15 cellular contexts compared by ENCODE assay signal in the genomic region with DNA sequence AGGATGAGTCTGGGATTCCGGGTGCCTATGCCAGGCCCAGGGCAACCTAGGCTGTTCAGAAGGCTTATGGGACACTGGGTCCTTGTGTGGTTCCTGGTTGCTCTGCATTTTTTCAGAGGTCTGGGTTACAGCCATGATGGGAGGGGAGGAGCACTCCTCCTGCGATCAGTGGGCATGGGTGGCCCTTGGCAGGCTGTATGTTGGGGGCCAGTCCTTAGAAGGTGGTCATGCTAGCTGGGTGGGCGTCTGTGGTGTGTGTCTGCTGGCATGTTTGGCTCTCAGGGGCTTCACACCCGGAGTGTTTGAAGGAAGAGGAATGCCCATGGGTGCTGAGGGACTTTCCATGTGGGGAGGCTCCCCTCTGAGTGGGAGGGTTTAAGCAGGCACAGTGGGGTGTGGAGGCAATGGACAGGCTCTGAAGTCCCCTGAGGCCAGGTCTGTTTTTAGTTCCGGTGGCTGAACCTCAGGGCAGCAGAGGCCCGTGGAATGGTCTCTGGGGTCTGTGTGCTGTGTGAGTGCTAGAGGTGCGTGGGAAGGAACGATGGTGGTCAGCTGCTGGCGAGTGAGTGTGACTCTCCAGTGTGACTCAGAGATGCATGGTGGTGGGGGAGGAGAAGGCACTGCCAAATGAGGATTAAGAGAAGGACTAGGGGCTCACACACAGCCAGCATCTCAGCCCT. TPM values are rescaled to one million over a fixed set of nuclear protein-coding genes. Genes with fewer than 3 reads are reported as not detected.
A peak's percentile ranks its signal among the peaks of the same experiment; 100 is the strongest.
DNase-seq lines count a peak whose midpoint lies in the region; ATAC-seq, FAIRE-seq and TF ChIP-seq lines count a peak whose summit lies in the region.
"Had no signal": no experiment of that assay in that cellular context is flagged by ENCODE, and none has a peak within 500 bp of the region (broad histone marks: within the 10 kb centered on the region; RNA-seq: fewer than 3 reads in every experiment).

No MANE protein-coding gene starts in this region.

- no TSS peak for BruUV-seq in GM12878 (replicated peaks; lab: Mats Ljungman, UMichigan)

- no peak for TF ChIP-seq CTCF in GM12878 (IDR thresholded peaks at IDR 0.05 in 2 of 3, conservative IDR thresholded peaks at IDR 0.05 in 1 of 3; ENCODE audit: control insufficient read depth in 2 of 3, extremely low read depth in 1 of 3, insufficient read depth in 1 of 3, low read depth in 3 of 3, low read length in 3 of 3)

- CTCF ChIA-PET in GM12878 (lab: Yijun Ruan, JAX), result interaction anchor here (0.5 to 2.7 kb wide), 6 partner anchors 10 to 433 kb away, joined by 3 to 11 read pairs (median 4); no protein-coding TSS in a partner anchor

- peak overlapping the region; percentile 69 for H3K27ac ChIP-seq in GM12878 (ENCODE audit: control insufficient read depth, insufficient read depth)

- peak; percentile 56 to 70; a peak in 2 of 4 replicates for TF ChIP-seq EP300 in GM12878 (IDR thresholded peaks at IDR 0.05; ENCODE audit: borderline replicate concordance in 1 of 2, control insufficient read depth in 1 of 2, low read depth in 2 of 2, low read length in 2 of 2)

- POLR2A ChIA-PET in GM12878 (lab: Charles Lee), result interaction anchor here (0.5 to 6.7 kb wide), 4 partner anchors 20 to 79 kb away, joined by 3 to 135 read pairs (median 4); partner anchors contain the start of gene CACNA1E

- peak overlapping the region; percentile 59 for H2AFZ ChIP-seq in GM12878 (ENCODE audit: control insufficient read depth, low read depth, low read length)

- no peak overlapping the region for H3K4me3 ChIP-seq in GM12878

- H3K27me3 ChIP-seq in GM12878 (replicated peaks in 1 of 2; ENCODE audit: control insufficient read depth in 2 of 2, insufficient read depth in 2 of 2, low read length in 1 of 2), result no peaks in the 10 kb centered on the region

- H4K20me1 ChIP-seq in GM12878 (ENCODE audit: control insufficient read depth, insufficient read depth), result no peaks in the 10 kb centered on the region

- H3K79me2 ChIP-seq in GM12878 (ENCODE audit: control insufficient read depth, insufficient read depth, low read length), result no peaks in the 10 kb centered on the region; the same call in 1 of the 2 replicates

- SMC1A ChIA-PET in GM12878 (lab: Charles Lee; ENCODE audit: uncharacterized antibody, unreplicated experiment), result interaction anchor here (0.7 to 7.0 kb wide), 6 partner anchors 10 to 54 kb away, joined by 3 to 220 read pairs (median 6); partner anchors contain the start of gene CACNA1E

- H3K9ac ChIP-seq in GM12878 (ENCODE audit: control insufficient read depth, insufficient read depth, low read length), result no peak overlapping the region

- no peaks in the 10 kb centered on the region for H3K9me3 ChIP-seq in GM12878 (replicated peaks; ENCODE audit: control insufficient read depth, insufficient read depth, low read length)

- TF ChIP-seq RAD21 in GM12878 (IDR thresholded peaks at IDR 0.05; ENCODE audit: insufficient read depth, low read depth, low read length), result no peak

- H3K36me3 ChIP-seq in GM12878 (ENCODE audit: control insufficient read depth in 2 of 2, insufficient read depth in 2 of 2, low read length in 1 of 2), result no peaks in the 10 kb centered on the region; a peak in 1 of 4 replicates

- 7% methylated on average over 9 of the region's 9 CpGs for WGBS in GM12878 (ENCODE audit: insufficient coverage, insufficient replicate concordance, low lambda C conversion rate, missing lambda C conversion rate)

- intact Hi-C loops in GM12878 (cut with micrococcal nuclease; ENCODE audit: unreplicated experiment), result no loop called here

- peak; percentile 31 for ATAC-seq in HG03095 (IDR thresholded peaks at IDR 0.05; ENCODE audit: unreplicated experiment)
- ATAC-seq in GM12878, result peak; percentile 65
- ATAC-seq in HG03135 (IDR thresholded peaks at IDR 0.05; ENCODE audit: unreplicated experiment), result no peak
- ATAC-seq: effector memory CD8-positive, alpha-beta T cell had no signal

- peaks cover 53% of the 10 kb centered on the region for H3K4me1 ChIP-seq in GM12878 (ENCODE audit: control insufficient read depth, insufficient read depth, low read length)

- in situ Hi-C loops in GM12878 (cut with MboI), result no loop called here

- peak; percentile 72 for FAIRE-seq in GM19239 (lab: Jason Lieb, UNC)
- FAIRE-seq in GM12878 (lab: Jason Lieb, UNC), result no peak
- no peak for FAIRE-seq in frontal cortex (lab: Jason Lieb, UNC)

- DNase-seq in ELR (ENCODE audit: low read depth) (peak; percentile 4), GM19239 (ENCODE audit: insufficient read length, low spot score) (no peak), GM12878 (ENCODE audit: low read depth, low spot score) (peak; percentile 69), frontal cortex (ENCODE audit: low spot score in 2 of 2) (no peak), HuH-7 (ENCODE audit: low spot score) (no peak)
- DNase-seq in activated CD4-positive, alpha-beta T cell treated with anti-CD3 and anti-CD28 coated beads, Interleukin-2, amount 50 U/mL, for 1 hour, result no peak
- DNase-seq: activated CD8-positive, alpha-beta memory T cell treated with anti-CD3 and anti-CD28 coated beads for 24 hours; activated naive CD4-positive, alpha-beta T cell; effector memory CD8-positive, alpha-beta T cell; foreskin melanocyte; NCI-H1694 treated with DMSO at 0.1 percent for 48 hours; Right ventricle myocardium superior; stimulated activated CD8-positive, alpha-beta memory T cell treated with anti-CD3 and anti-CD28 coated beads, Interleukin-4, amount 100 ng/mL, for 48 hours had no signal

- RAD21 ChIA-PET in GM12878 (lab: Charles Lee; ENCODE audit: unreplicated experiment), result interaction anchor here (1.0 to 16.9 kb wide), 6 partner anchors 10 to 428 kb away, joined by 3 to 278 read pairs (median 5); partner anchors contain the start of gene CACNA1E

- peak overlapping the region; percentile 38 for H3K4me2 ChIP-seq in GM12878 (ENCODE audit: control insufficient read depth, insufficient read depth)

- no peak for TF ChIP-seq POLR2A in GM12878 (IDR thresholded peaks at IDR 0.05; ENCODE audit: low read depth, low read length)

TF ChIP-seq in GM12878, 131 proteins besides CTCF, POLR2A, EP300 and RAD21 (continues in another document):
- TF ChIP-seq YBX1 (IDR thresholded peaks at IDR 0.05) (peak; percentile 71; the same call in 1 of the 2 replicates), RFX5 (IDR thresholded peaks at IDR 0.05; ENCODE audit: low read depth, low read length) (no peak), MTA2 (IDR thresholded peaks at IDR 0.05; ENCODE audit: low read depth) (peak; percentile 72; the same call in 1 of the 2 replicates), SMARCA5 (IDR thresholded peaks at IDR 0.05) (0 out of 2 replicates have a peak, but pooled peaks have one; percentile 45), MLLT1 (IDR thresholded peaks at IDR 0.05) (peak; percentile 42; the same call in 1 of the 2 replicates), CHD1 (IDR thresholded peaks at IDR 0.05; ENCODE audit: low read depth, low read length) (no peak), JUND (IDR thresholded peaks at IDR 0.05; ENCODE audit: low read depth, low read length) (no peak), MXI1 (IDR thresholded peaks at IDR 0.05; ENCODE audit: low read depth, low read length) (no peak), POU2F2 (IDR thresholded peaks at IDR 0.05; ENCODE audit: borderline replicate concordance, low read depth, low read length) (peak; percentile 14; the same call in 1 of the 3 replicates), CBX3 (IDR thresholded peaks at IDR 0.05; ENCODE audit: borderline replicate concordance, low read depth) (no peak)
- TF ChIP-seq, protein P1, sequence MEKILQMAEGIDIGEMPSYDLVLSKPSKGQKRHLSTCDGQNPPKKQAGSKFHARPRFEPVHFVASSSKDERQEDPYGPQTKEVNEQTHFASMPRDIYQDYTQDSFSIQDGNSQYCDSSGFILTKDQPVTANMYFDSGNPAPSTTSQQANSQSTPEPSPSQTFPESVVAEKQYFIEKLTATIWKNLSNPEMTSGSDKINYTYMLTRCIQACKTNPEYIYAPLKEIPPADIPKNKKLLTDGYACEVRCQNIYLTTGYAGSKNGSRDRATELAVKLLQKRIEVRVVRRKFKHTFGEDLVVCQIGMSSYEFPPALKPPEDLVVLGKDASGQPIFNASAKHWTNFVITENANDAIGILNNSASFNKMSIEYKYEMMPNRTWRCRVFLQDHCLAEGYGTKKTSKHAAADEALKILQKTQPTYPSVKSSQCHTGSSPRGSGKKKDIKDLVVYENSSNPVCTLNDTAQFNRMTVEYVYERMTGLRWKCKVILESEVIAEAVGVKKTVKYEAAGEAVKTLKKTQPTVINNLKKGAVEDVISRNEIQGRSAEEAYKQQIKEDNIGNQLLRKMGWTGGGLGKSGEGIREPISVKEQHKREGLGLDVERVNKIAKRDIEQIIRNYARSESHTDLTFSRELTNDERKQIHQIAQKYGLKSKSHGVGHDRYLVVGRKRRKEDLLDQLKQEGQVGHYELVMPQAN (conservative IDR thresholded peaks at IDR 0.05), result no peak

RNA-seq across cellular contexts. Expression of gene CACNA1E, which starts 25.3 kb away (rescaled TPM):
- 378 and 432 TPM in 2 replicates for total RNA-seq in GM12878 (2013; cell fraction: nucleolus; rRNA removed)
- total RNA-seq in GM12878 (2014; rRNA removed), result 12.9 TPM in 2 replicates
- total RNA-seq in GM12878 (2014; rRNA removed; fragmentation: Illumina TruSeq; extraction: Trizol), result 6.4 and 7.4 TPM in 2 replicates
- total RNA-seq in GM12878 (2021), result 19.4 and 22.0 TPM in 2 replicates
- 3.4 TPM for polyA plus RNA-seq in GM12878 (2011; ENCODE audit: low read depth)
- polyA plus RNA-seq in GM12878 (2011; rRNA removed), result 13.6 and 20.5 TPM in 2 replicates
- polyA plus RNA-seq in GM12878 (2011; cell fraction: cytosol; rRNA removed), result 12.0 and 12.8 TPM in 2 replicates
- polyA plus RNA-seq in GM12878 (2011; cell fraction: nucleus; rRNA removed), result 112 and 120 TPM in 2 replicates
- 6.3 and 6.5 TPM in 2 replicates for polyA plus RNA-seq in GM12878 (2012)
- 5.1 and 5.7 TPM in 2 replicates for polyA plus RNA-seq in GM12878 (2014; fragmentation: Illumina TruSeq; extraction: Trizol)
- 1 to 10 TPM in 1 of 2 experiments, under 1 TPM in 1; 0.57 to 1.7 TPM for polyA plus RNA-seq in GM12878 (2014; fragmentation: Nextera tagmentation; extraction: Ambion mirVana)
- polyA plus RNA-seq in GM12878 (2014; rRNA removed), result 10.2 and 10.3 TPM in 2 replicates
- polyA plus RNA-seq in GM12878 (2016; fragmentation: Nextera tagmentation; extraction: Ambion mirVana), result 1 to 10 TPM; 7.8 to 9.1 TPM
- 83.5 and 100 TPM in 2 replicates for polyA minus RNA-seq in GM12878 (2011; rRNA and poly(A)+ RNA removed)
- polyA minus RNA-seq in GM12878 (2011; cell fraction: cytosol; rRNA and poly(A)+ RNA removed), result 12.8 and 16.5 TPM in 2 replicates
- 82.6 and 113 TPM in 2 replicates for polyA minus RNA-seq in GM12878 (2011; cell fraction: nucleus; rRNA and poly(A)+ RNA removed)
- 64.4 TPM for total RNA-seq in frontal cortex

Comparison
In these comparisons a context has a peak if more than half of its experiments do, and no peak if none do; other contexts are left out.
1. DNase-seq: peak in ELR (single experiment) and GM12878 (single experiment); none in GM19239 (single experiment), frontal cortex (0 of 2), activated CD4-positive, alpha-beta T cell treated with anti-CD3 and anti-CD28 coated beads, Interleukin-2, amount 50 U/mL, for 1 hour (single experiment) and HuH-7 (single experiment).